Comparison of ENCODE assay signal across 18 cellular contexts in the genomic region with DNA sequence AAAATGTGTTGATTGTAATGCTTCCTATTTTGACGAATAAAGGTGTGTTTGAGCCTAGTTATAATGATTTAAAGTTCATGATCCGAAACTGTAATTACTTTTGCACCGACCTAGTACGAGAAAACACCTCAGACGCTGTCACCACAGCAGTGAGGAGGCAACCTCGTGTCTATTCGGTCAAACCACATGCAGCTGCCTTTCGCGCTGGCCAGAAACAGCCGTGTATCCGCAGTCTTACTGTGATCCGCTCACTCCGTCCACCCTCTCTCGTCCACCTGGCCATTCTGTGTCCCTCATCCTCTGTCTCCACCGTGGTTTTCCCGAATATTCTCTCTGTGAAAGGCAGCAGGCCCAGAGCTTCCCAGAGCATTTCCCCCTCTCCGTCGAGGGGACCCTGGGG.
DNase-seq lines count a peak whose midpoint lies in the region; ATAC-seq lines count a peak whose summit lies in the region.
"Had no signal": no experiment of that assay in that cellular context is flagged by ENCODE, and none has a peak within 500 bp of the region (broad histone marks: within the 10 kb centered on the region; RNA-seq: fewer than 3 reads in every experiment).

No MANE protein-coding gene starts in this region.

- peak overlapping the region; percentile 79 for H3K27ac Mint-ChIP-seq in T-helper 17 cell
- peak overlapping the region; percentile 50 for H3K27ac Mint-ChIP-seq in memory B cell
- H3K27ac Mint-ChIP-seq: CD8-positive, alpha-beta T cell; HFFc6 had no signal

- H3K9me3 ChIP-seq in right cardiac atrium (ENCODE audit: control insufficient read depth, low read length) = no peaks in the 10 kb centered on the region
- no peaks in the 10 kb centered on the region for H3K9me3 ChIP-seq in T-helper 17 cell (ENCODE audit: control insufficient read depth, low read length, poor library complexity, severe bottlenecking)
- H3K9me3 ChIP-seq: Caco-2 had no signal

- 89% methylated on average over 18 of the region's 18 CpGs for WGBS in right cardiac atrium

- peaks cover 2% of the 10 kb centered on the region for H3K9me3 Mint-ChIP-seq in memory B cell
- H3K9me3 Mint-ChIP-seq: CD8-positive, alpha-beta T cell had no signal

- H3K4me3 Mint-ChIP-seq in T-helper 17 cell (peak overlapping the region; percentile 61), memory B cell (no peak overlapping the region)
- H3K4me3 Mint-ChIP-seq: CD8-positive, alpha-beta T cell; HFFc6 had no signal

- intact Hi-C loops in Right ventricle myocardium inferior (cut with DNase I) = no loop called here
- intact Hi-C loops in right cardiac atrium (cut with DNase I) = no loop called here

- DNase-seq in Right ventricle myocardium inferior (ENCODE audit: missing footprints) (peak; percentile 51), right cardiac atrium (no peak), T-helper 17 cell (no peak), memory B cell (ENCODE audit: low spot score in 2 of 2) (no peak), caudate nucleus (lab: John Stamatoyannopoulos, UW) (no peak), NCI-H146 treated with DMSO at 0.1 percent for 48 hours (lab: John Stamatoyannopoulos, UW; ENCODE audit: unreplicated experiment) (no peak), NCI-H2081 (lab: John Stamatoyannopoulos, UW) (no peak)
- DNase-seq: AML-193; Caco-2; CD8-positive, alpha-beta T cell; DMS53; GF-D8; HCEC 1CT; HFFc6 had no signal

- H3K27me3 ChIP-seq in right cardiac atrium (ENCODE audit: control insufficient read depth, insufficient read depth) = no peaks in the 10 kb centered on the region

- H3K4me1 ChIP-seq in right cardiac atrium (ENCODE audit: control insufficient read depth, insufficient read depth, low read length) = no peaks in the 10 kb centered on the region
- H3K4me1 ChIP-seq: Caco-2 had no signal

- no peak for ATAC-seq in Right ventricle myocardium inferior
- no peak for ATAC-seq in right cardiac atrium
- no peak for ATAC-seq in T-helper 17 cell
- no peak for ATAC-seq in memory B cell (ENCODE audit: low read depth)
- no peak for ATAC-seq in HG03135 (IDR thresholded peaks at IDR 0.05; ENCODE audit: unreplicated experiment)
- ATAC-seq: CD8-positive, alpha-beta T cell had no signal

- no peak overlapping the region for H3K27ac ChIP-seq in right cardiac atrium (ENCODE audit: low read length)
- H3K27ac ChIP-seq in caudate nucleus (ENCODE audit: low read depth, low read length) = no peak overlapping the region
- H3K27ac ChIP-seq: 22Rv1, C4-2B, KMS-11 had no signal

- H3K27me3 Mint-ChIP-seq in T-helper 17 cell = peaks cover 11% of the 10 kb centered on the region
- peaks cover 7% of the 10 kb centered on the region for H3K27me3 Mint-ChIP-seq in memory B cell

- H3K4me3 ChIP-seq in right cardiac atrium (ENCODE audit: low read length) = no peak overlapping the region

- H3K36me3 Mint-ChIP-seq in T-helper 17 cell (ENCODE audit: low read depth) = no peaks in the 10 kb centered on the region
- peaks cover 2% of the 10 kb centered on the region for H3K36me3 Mint-ChIP-seq in memory B cell
- H3K36me3 Mint-ChIP-seq: CD8-positive, alpha-beta T cell had no signal

- peaks cover 8% of the 10 kb centered on the region for H3K4me1 Mint-ChIP-seq in T-helper 17 cell
- H3K4me1 Mint-ChIP-seq in memory B cell = peaks cover 4% of the 10 kb centered on the region
